ENCODE assay signal across 10 cellular contexts in the genomic region with DNA sequence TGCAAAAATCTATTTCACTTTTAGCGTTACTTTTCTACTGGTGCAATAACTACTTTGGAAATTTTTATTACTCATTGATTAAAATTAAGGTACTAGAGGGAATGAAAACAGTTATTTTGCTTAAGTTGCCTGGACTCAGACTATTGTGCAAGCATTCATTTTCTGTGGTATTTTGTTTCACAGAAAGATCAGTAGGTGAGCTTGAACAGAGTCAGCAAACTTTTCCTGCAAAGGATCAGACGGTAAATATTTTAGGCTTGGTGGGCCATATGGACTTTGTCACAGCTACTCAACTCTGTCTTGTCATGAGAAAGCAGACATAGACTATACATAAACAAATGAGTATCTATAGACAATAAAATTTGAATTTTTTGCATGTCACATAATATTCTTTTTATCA.
"Had no signal": no experiment of that assay in that cellular context is flagged by ENCODE, and none has a peak within 500 bp of the region (broad histone marks: within the 10 kb centered on the region; RNA-seq: fewer than 3 reads in every experiment).

No MANE protein-coding gene starts in this region.

- H3K4me3 ChIP-seq: adrenal gland, dorsolateral prefrontal cortex, hepatocyte, transverse colon had no signal

- H3K4me1 ChIP-seq: adrenal gland, transverse colon had no signal

- H3K27me3 ChIP-seq: adrenal gland, dorsolateral prefrontal cortex, hepatocyte, transverse colon had no signal

- H3K9me3 ChIP-seq: adrenal gland, transverse colon had no signal

- H3K27ac ChIP-seq: adrenal gland, dorsolateral prefrontal cortex, hepatocyte, transverse colon had no signal

- DNase-seq: activated naive CD4-positive, alpha-beta T cell treated with anti-CD3 and anti-CD28 coated beads, Interleukin-2, amount 10 ng/mL, durations not matched to agents 7 days and 5 days; adrenal gland; dorsolateral prefrontal cortex; right cardiac atrium; stimulated activated CD4-positive, alpha-beta T cell treated with anti-CD3 and anti-CD28 coated beads, Interleukin-12 subunit alpha, Interleukin-12 subunit beta, amount 100 ng/mL, for 4 hours; stimulated activated naive CD4-positive, alpha-beta T cell; substantia nigra; T-helper 2 cell; transverse colon had no signal

- H2AFZ ChIP-seq: hepatocyte had no signal

- H3K79me2 ChIP-seq: hepatocyte had no signal

- H3K36me3 ChIP-seq: adrenal gland, transverse colon had no signal

- H3K4me2 ChIP-seq: hepatocyte had no signal
